Comparison of ENCODE assay signal across 1 cellular context in genomic region chr22:22195265-22196017, GRCh38.
TF ChIP-seq lines count a peak whose summit lies in the region.

No MANE protein-coding gene starts in this region.

TF ChIP-seq in K562, 482 proteins besides CTCF, POLR2A, EP300 and RAD21 (continued from another document and continues in another):
- TF ChIP-seq ETS1 (conservative IDR thresholded peaks at IDR 0.05; ENCODE audit: control insufficient read depth, low read depth, low read length) (peak; percentile 76; the same call in 1 of the 2 replicates), HMG20A (CRISPR knock-in tag; conservative IDR thresholded peaks at IDR 0.05) (no peak), ARID1B (IDR thresholded peaks at IDR 0.05) (no peak; the same call in 1 of the 2 replicates), STAT5A (IDR thresholded peaks at IDR 0.05; ENCODE audit: borderline replicate concordance, low read length) (peak; percentile 87), REST (CRISPR knock-in tag; IDR thresholded peaks at IDR 0.05; ENCODE audit: low read depth) (peak; percentile 28; the same call in 1 of the 2 replicates), ARID4B (CRISPR knock-in tag; IDR thresholded peaks at IDR 0.05) (no peak; the same call in none of the 2 replicates), FOS (IDR thresholded peaks at IDR 0.05; ENCODE audit: extremely low read depth, insufficient read length) (no peak), CREM (IDR thresholded peaks at IDR 0.05; ENCODE audit: low read depth) (peak; percentile 86), SREBF2 (CRISPR knock-in tag; IDR thresholded peaks at IDR 0.05) (no peak; the same call in 1 of the 2 replicates), ZNF280B (CRISPR knock-in tag; IDR thresholded peaks at IDR 0.05) (no peak), THAP12 (CRISPR knock-in tag; IDR thresholded peaks at IDR 0.05) (peak; percentile 74), DLX4 (CRISPR knock-in tag; IDR thresholded peaks at IDR 0.05) (no peak), E2F1 (CRISPR knock-in tag; IDR thresholded peaks at IDR 0.05) (no peak; the same call in 1 of the 2 replicates), ZBED1 (IDR thresholded peaks at IDR 0.05) (peak; percentile 81; the same call in 1 of the 2 replicates), CLOCK (CRISPR knock-in tag; IDR thresholded peaks at IDR 0.05; ENCODE audit: borderline replicate concordance) (no peak), GABPB1 (CRISPR knock-in tag; IDR thresholded peaks at IDR 0.05) (0 out of 2 replicates have a peak, but pooled peaks have one; percentile 62), AFF4 (CRISPR knock-in tag; IDR thresholded peaks at IDR 0.05) (no peak), SMARCE1 (IDR thresholded peaks at IDR 0.05) (no peak; the same call in 1 of the 2 replicates), TAF9B (IDR thresholded peaks at IDR 0.05; ENCODE audit: partially characterized antibody) (no peak), BRD4 (IDR thresholded peaks at IDR 0.05) (no peak), SPI1 (IDR thresholded peaks at IDR 0.05; ENCODE audit: borderline replicate concordance, low read depth, low read length) (no peak), YBX1 (IDR thresholded peaks at IDR 0.05) (no peak), GTF2A2 (tag; IDR thresholded peaks at IDR 0.05) (no peak), ELF2 (CRISPR knock-in tag; IDR thresholded peaks at IDR 0.05) (no peak), LCOR (CRISPR knock-in tag; IDR thresholded peaks at IDR 0.05) (no peak; the same call in 1 of the 2 replicates), HIVEP1 (CRISPR knock-in tag; IDR thresholded peaks at IDR 0.05) (no peak; the same call in 1 of the 2 replicates), DIDO1 (tag; IDR thresholded peaks at IDR 0.05; ENCODE audit: low read depth) (no peak; the same call in none of the 2 replicates), TCF15 (CRISPR knock-in tag; IDR thresholded peaks at IDR 0.05) (0 out of 2 replicates have a peak, but pooled peaks have one; percentile 9), GATAD2B (IDR thresholded peaks at IDR 0.05; ENCODE audit: borderline replicate concordance) (no peak), GMEB1 (CRISPR knock-in tag; IDR thresholded peaks at IDR 0.05) (peak; percentile 50; the same call in 1 of the 2 replicates), ZEB2 (IDR thresholded peaks at IDR 0.05) (peak; percentile 100)
